12 cellular contexts compared by ENCODE assay signal in genomic region chr9:35615981-35616680, GRCh38. TPM values are rescaled to one million over a fixed set of nuclear protein-coding genes. Genes with fewer than 3 reads are reported as not detected.
DNase-seq lines count a peak whose midpoint lies in the region; ATAC-seq, FAIRE-seq and TF ChIP-seq lines count a peak whose summit lies in the region.
"Had no signal": no experiment of that assay in that cellular context is flagged by ENCODE, and none has a peak within 500 bp of the region (broad histone marks: within the 10 kb centered on the region; RNA-seq: fewer than 3 reads in every experiment).

No MANE protein-coding gene starts in this region.

- H3K36me3 Mint-ChIP-seq in activated CD8-positive, alpha-beta T cell treated with anti-CD3 and anti-CD28 coated beads, Interleukin-2, amount 10 ng/mL, durations not matched to agents 7 days and 5 days (ENCODE audit: low read depth): peaks cover 15% of the 10 kb centered on the region

- no peaks in the 10 kb centered on the region for H3K27me3 ChIP-seq in BLaER1
- no peaks in the 10 kb centered on the region for H3K27me3 ChIP-seq in thyroid gland

- H3K27me3 Mint-ChIP-seq in activated CD8-positive, alpha-beta T cell treated with anti-CD3 and anti-CD28 coated beads, Interleukin-2, amount 10 ng/mL, durations not matched to agents 7 days and 5 days (ENCODE audit: low read depth): no peaks in the 10 kb centered on the region

- no peak for TF ChIP-seq POLR2A in GM12892 (IDR thresholded peaks at IDR 0.05; ENCODE audit: low read depth, low read length)
- TF ChIP-seq POLR2A in thyroid gland (IDR thresholded peaks at IDR 0.05): no peak

- no peak for ATAC-seq in activated CD8-positive, alpha-beta T cell treated with anti-CD3 and anti-CD28 coated beads, Interleukin-2, amount 10 ng/mL, durations not matched to agents 7 days and 5 days

- FAIRE-seq in GM12892 (lab: Jason Lieb, UNC): peak; percentile 67

- peaks cover 54% of the 10 kb centered on the region; the same call in 1 of the 2 replicates for H4K20me1 ChIP-seq in BLaER1

- no peak for TF ChIP-seq CTCF in thyroid gland (IDR thresholded peaks at IDR 0.05)

- intact Hi-C loops in thyroid gland (cut with DNase I): no loop called here

- CTCF ChIA-PET in activated CD8-positive, alpha-beta T cell treated with anti-CD3 and anti-CD28 coated beads, Interleukin-2, amount 10 ng/mL, durations not matched to agents 7 days and 5 days (lab: Charles Lee): interaction anchor here (0.7 to 11.8 kb wide), 17 partner anchors 8 to 287 kb away, joined by 3 to 272 read pairs (median 6); partner anchors contain the start of genes ARHGEF39, CCDC107, CREB3 and GBA2

- DNase-seq in GM12892 (ENCODE audit: insufficient read length) (no peak), left kidney (ENCODE audit: low read depth, low spot score) (peak; percentile 5), thyroid gland (no peak), NCI-H2081 treated with DMSO at 0.1 percent for 48 hours (lab: John Stamatoyannopoulos, UW) (no peak)
- DNase-seq in activated CD8-positive, alpha-beta T cell treated with anti-CD3 and anti-CD28 coated beads, Interleukin-2, amount 10 ng/mL, durations not matched to agents 7 days and 5 days: no peak
- no peak for DNase-seq in stimulated activated CD4-positive, alpha-beta T cell treated with anti-CD3 and anti-CD28 coated beads, Interleukin-4, amount 100 ng/mL, for 24 hours
- no peak for DNase-seq in stimulated activated CD4-positive, alpha-beta T cell treated with anti-CD3 and anti-CD28 coated beads, Interleukin-2, amount 100 ng/mL, for 24 hours

- POLR2A ChIA-PET in activated CD8-positive, alpha-beta T cell treated with anti-CD3 and anti-CD28 coated beads, Interleukin-2, amount 10 ng/mL, durations not matched to agents 7 days and 5 days (lab: Charles Lee): interaction anchor here (0.9 to 8.8 kb wide), 7 partner anchors 11 to 513 kb away, joined by 3 to 122 read pairs (median 4); partner anchors contain the start of genes CCDC107, CREB3, RMRP and SIT1

- WGBS in thyroid gland, 2 donors: 80 to 82% methylated on average over 17 of the region's 17 CpGs

- H3K9me3 ChIP-seq in BLaER1: no peaks in the 10 kb centered on the region
- no peaks in the 10 kb centered on the region for H3K9me3 ChIP-seq in thyroid gland

- peaks cover 61% of the 10 kb centered on the region for H3K4me1 Mint-ChIP-seq in activated CD8-positive, alpha-beta T cell treated with anti-CD3 and anti-CD28 coated beads, Interleukin-2, amount 10 ng/mL, durations not matched to agents 7 days and 5 days (ENCODE audit: low read depth)

- H3K27ac ChIP-seq in BLaER1 (peak overlapping the region; percentile 98), thyroid gland (no peak overlapping the region)

- peak overlapping the region; percentile 92 for H3K27ac Mint-ChIP-seq in activated CD8-positive, alpha-beta T cell treated with anti-CD3 and anti-CD28 coated beads, Interleukin-2, amount 10 ng/mL, durations not matched to agents 7 days and 5 days

- H3K9ac ChIP-seq in BLaER1: peak overlapping the region; percentile 90

- H3K9me3 Mint-ChIP-seq in activated CD8-positive, alpha-beta T cell treated with anti-CD3 and anti-CD28 coated beads, Interleukin-2, amount 10 ng/mL, durations not matched to agents 7 days and 5 days (ENCODE audit: insufficient read depth): no peaks in the 10 kb centered on the region

- peak overlapping the region; percentile 77 for H3K4me3 ChIP-seq in BLaER1
- H3K4me3 ChIP-seq in thyroid gland (replicated peaks in 1 of 3): no peak overlapping the region

- peak overlapping the region; percentile 79 for H3K4me3 Mint-ChIP-seq in activated CD8-positive, alpha-beta T cell treated with anti-CD3 and anti-CD28 coated beads, Interleukin-2, amount 10 ng/mL, durations not matched to agents 7 days and 5 days

- H3K4me1 ChIP-seq in BLaER1 (peaks cover 95% of the 10 kb centered on the region), thyroid gland (peaks cover 5 to 6% of the 10 kb centered on the region in 2 donors)

- H3K36me3 ChIP-seq in BLaER1 (peaks cover 51% of the 10 kb centered on the region), thyroid gland (no peaks in the 10 kb centered on the region)

- H3K4me2 ChIP-seq in BLaER1: peak overlapping the region; percentile 100

RNA-seq across cellular contexts. Expression of gene CD72, which starts 2.1 kb away (rescaled TPM):
- 5.5 TPM for polyA plus RNA-seq in GM12892 (2012; ENCODE audit: missing spikeins)
- 10 to 100 TPM; 11.6 to 15.0 TPM for total RNA-seq in activated CD8-positive, alpha-beta T cell treated with anti-CD3 and anti-CD28 coated beads, Interleukin-2, amount 10 ng/mL, durations not matched to agents 7 days and 5 days
- total RNA-seq in thyroid gland: 1 to 10 TPM; 1.8 to 5.8 (median 3.1) TPM
- total RNA-seq: endothelial cell of umbilical vein had no signal

RNA-seq across cellular contexts. Expression of gene TESK1, which starts 11.1 kb away (rescaled TPM):
- 6.2 TPM for polyA plus RNA-seq in GM12892 (2012; ENCODE audit: missing spikeins)
- 10 to 100 TPM; 41.6 to 47.1 TPM for total RNA-seq in activated CD8-positive, alpha-beta T cell treated with anti-CD3 and anti-CD28 coated beads, Interleukin-2, amount 10 ng/mL, durations not matched to agents 7 days and 5 days
- total RNA-seq in thyroid gland: 10 to 100 TPM; 23.2 to 44.3 (median 37.6) TPM

RNA-seq across cellular contexts. Expression of gene SIT1, which starts 34.6 kb away (rescaled TPM):
- 24.3 TPM for polyA plus RNA-seq in GM12892 (2012; ENCODE audit: missing spikeins)
- 100 to 1,000 TPM; 213 to 220 TPM for total RNA-seq in activated CD8-positive, alpha-beta T cell treated with anti-CD3 and anti-CD28 coated beads, Interleukin-2, amount 10 ng/mL, durations not matched to agents 7 days and 5 days
- total RNA-seq in thyroid gland: 1 to 10 TPM in 2 of 4 donors, under 1 TPM in 2; 0.63 to 3.8 (median 0.95) TPM
- total RNA-seq: endothelial cell of umbilical vein, kidney epithelial cell, pulmonary artery endothelial cell had no signal
- polyA plus RNA-seq: BJ, endothelial cell of umbilical vein had no signal

RNA-seq across cellular contexts. Expression of gene RMRP, which starts 41.7 kb away (rescaled TPM):
- not detected for polyA plus RNA-seq in GM12892 (2012; ENCODE audit: missing spikeins)
- total RNA-seq in activated CD8-positive, alpha-beta T cell treated with anti-CD3 and anti-CD28 coated beads, Interleukin-2, amount 10 ng/mL, durations not matched to agents 7 days and 5 days: over 10,000 TPM in 1 of 2 experiments, 1,000 to 10,000 TPM in 1; 7,126 to 12,592 TPM
- total RNA-seq in thyroid gland: over 10,000 TPM in 1 of 4 donors, 1,000 to 10,000 TPM in 3; 3,539 to 11,174 (median 6,303) TPM
- polyA plus RNA-seq: endothelial cell of umbilical vein had no signal

RNA-seq across cellular contexts. Expression of gene CCDC107, which starts 42.0 kb away (rescaled TPM):
- polyA plus RNA-seq in GM12892 (2012; ENCODE audit: missing spikeins): 12.7 TPM
- total RNA-seq in activated CD8-positive, alpha-beta T cell treated with anti-CD3 and anti-CD28 coated beads, Interleukin-2, amount 10 ng/mL, durations not matched to agents 7 days and 5 days: 10 to 100 TPM; 34.8 to 36.8 TPM
- total RNA-seq in thyroid gland: 10 to 100 TPM; 21.0 to 40.9 (median 27.9) TPM

Comparison
In these comparisons a context has a peak if more than half of its experiments do, and no peak if none do; other contexts are left out.
1. RNA of gene SIT1, which starts 34.6 kb away (total RNA-seq): 213 to 220 TPM in activated CD8-positive, alpha-beta T cell treated with anti-CD3 and anti-CD28 coated beads, Interleukin-2, amount 10 ng/mL, durations not matched to agents 7 days and 5 days; 0.63 to 3.8 TPM in thyroid gland; every median in the first group is over 10 times any median in the second.